12 cellular contexts compared by ENCODE assay signal in genomic region chr1:183235503-183235902, GRCh38. TPM values are rescaled to one million over a fixed set of nuclear protein-coding genes. Genes with fewer than 3 reads are reported as not detected.
DNase-seq lines count a peak whose midpoint lies in the region; TF ChIP-seq lines count a peak whose summit lies in the region.
"Had no signal": no experiment of that assay in that cellular context is flagged by ENCODE, and none has a peak within 500 bp of the region (broad histone marks: within the 10 kb centered on the region; RNA-seq: fewer than 3 reads in every experiment).

No MANE protein-coding gene starts in this region.

- no peaks in the 10 kb centered on the region for H3K79me2 ChIP-seq in H9 (ENCODE audit: insufficient read depth, low read length)

- no peak overlapping the region for H2BK120ac ChIP-seq in H9 (ENCODE audit: low read depth, low read length, poor library complexity, severe bottlenecking)

- no peak for DNase-seq in H9
- no peak for DNase-seq in activated CD4-positive, alpha-beta T cell treated with anti-CD3 and anti-CD28 coated beads, Interleukin-2, amount 50 U/mL, for 48 hours
- no peak for DNase-seq in SK-N-DZ (ENCODE audit: low spot score)
- no peak for DNase-seq in HAP-1 (ENCODE audit: low spot score in 2 of 2)
- no peak for DNase-seq in activated naive CD4-positive, alpha-beta T cell treated with Interleukin-2 at 50 U/mL for 16 hours
- DNase-seq: activated gamma-delta T cell, GF-D8 had no signal

- H3K36me3 ChIP-seq in iPS-15b (ENCODE audit: control insufficient read depth, insufficient read depth, low read length) (peaks cover 3% of the 10 kb centered on the region), stomach smooth muscle (ENCODE audit: control insufficient read depth in 2 of 2, insufficient read depth in 2 of 2, low read length in 2 of 2) (no peaks in the 10 kb centered on the region), HAP-1 (replicated peaks) (no peaks in the 10 kb centered on the region)

- no peak overlapping the region for H3K23ac ChIP-seq in H9 (ENCODE audit: insufficient read length, low read depth, low read length)

- peak overlapping the region; percentile 49 for H3K4me2 ChIP-seq in H9 (ENCODE audit: insufficient read depth, insufficient read length, low read length)

- H2BK20ac ChIP-seq in H9 (ENCODE audit: low read depth, low read length, poor library complexity, severe bottlenecking) = no peak overlapping the region

- H3K36me3 Mint-ChIP-seq in H9 (ENCODE audit: insufficient read depth in 1 of 3, low read depth in 3 of 3) = peaks cover 0 to 2% (median 0%) of the 10 kb centered on the region in 3 experiments; a peak in 1 of 7 replicates
- H3K36me3 Mint-ChIP-seq: stimulated activated effector memory CD8-positive, alpha-beta T cell treated with anti-CD3 and anti-CD28 coated beads, Interleukin-12 subunit alpha, Interleukin-12 subunit beta, amount 100 ng/mL, for 72 hours had no signal

- no peaks in the 10 kb centered on the region for H3K79me1 ChIP-seq in H9 (ENCODE audit: insufficient read depth, low read depth, low read length, poor library complexity, severe bottlenecking)

- H4K20me1 ChIP-seq in H9 (ENCODE audit: control insufficient read depth, insufficient read depth, insufficient read length) = no peaks in the 10 kb centered on the region

- H3K4me3 ChIP-seq in WI38 (ENCODE audit: low read depth, low read length) = peak overlapping the region; percentile 61
- H3K4me3 ChIP-seq in iPS-15b (ENCODE audit: low read depth, low read length) = peak overlapping the region; percentile 5
- peak overlapping the region in 1 of 2 donors; percentile 40 for H3K4me3 ChIP-seq in stomach smooth muscle (ENCODE audit: low read length in 2 of 2)
- H3K4me3 ChIP-seq in HAP-1 = no peak overlapping the region

- H4K91ac ChIP-seq in H9 (ENCODE audit: insufficient read length, low read depth, low read length) = no peak overlapping the region

- H2BK15ac ChIP-seq in H9 (ENCODE audit: low read depth, low read length) = no peak overlapping the region

- H2BK5ac ChIP-seq in H9 (ENCODE audit: insufficient read length, low read length) = no peak overlapping the region

- H3K23me2 ChIP-seq in H9 (ENCODE audit: insufficient read length, low read depth, low read length, poor library complexity, severe bottlenecking) = peaks cover 7% of the 10 kb centered on the region

- no peak overlapping the region for H2AFZ ChIP-seq in H9 (ENCODE audit: low read length)

- WGBS in H9 (ENCODE audit: extremely low coverage, insufficient read length, low lambda C conversion rate) = no CpG with 5 or more reads among the region's 14 CpGs

- H3T11ph ChIP-seq in H9 (ENCODE audit: low read length) = no peak overlapping the region

- no peak overlapping the region for H2AK5ac ChIP-seq in H9 (ENCODE audit: insufficient read length, low read length)

- no peaks in the 10 kb centered on the region for H3K27me3 Mint-ChIP-seq in H9 (ENCODE audit: low read depth)

- H3K27me3 ChIP-seq in H9 (ENCODE audit: insufficient read depth, low read length) (no peaks in the 10 kb centered on the region), iPS-15b (ENCODE audit: control insufficient read depth, insufficient read depth, low read length) (no peaks in the 10 kb centered on the region), stomach smooth muscle (ENCODE audit: control insufficient read depth in 1 of 2, insufficient read depth in 2 of 2, low read length in 2 of 2) (no peaks in the 10 kb centered on the region), HAP-1 (ENCODE audit: low read depth) (no peaks in the 10 kb centered on the region)

- H3K9me3 Mint-ChIP-seq in H9 = no peaks in the 10 kb centered on the region
- H3K9me3 Mint-ChIP-seq: stimulated activated effector memory CD8-positive, alpha-beta T cell treated with anti-CD3 and anti-CD28 coated beads, Interleukin-12 subunit alpha, Interleukin-12 subunit beta, amount 100 ng/mL, for 72 hours had no signal

- H3K14ac ChIP-seq in H9 (ENCODE audit: insufficient read depth, low read length) = peak overlapping the region; percentile 20; the same call in 1 of the 2 replicates

- H3K27ac Mint-ChIP-seq in H9 = peak overlapping the region; percentile 50 to 97 (median 91); a peak in 6 of 7 replicates
- H3K27ac Mint-ChIP-seq: stimulated activated effector memory CD8-positive, alpha-beta T cell treated with anti-CD3 and anti-CD28 coated beads, Interleukin-12 subunit alpha, Interleukin-12 subunit beta, amount 100 ng/mL, for 72 hours had no signal

- no peak overlapping the region for H3K4ac ChIP-seq in H9 (ENCODE audit: low read depth, low read length)

- H3K27ac ChIP-seq in H9 (ENCODE audit: insufficient read length, low read depth, low read length) (no peak overlapping the region), stomach smooth muscle (ENCODE audit: low read length) (peak overlapping the region; percentile 61)

- no peak overlapping the region for H3K18ac ChIP-seq in H9 (ENCODE audit: insufficient read length, low read depth, low read length)

- no peak overlapping the region for H3K56ac ChIP-seq in H9 (ENCODE audit: insufficient read length, low read depth, low read length)

- no peak overlapping the region for H4K5ac ChIP-seq in H9 (ENCODE audit: insufficient read length, low read depth, low read length)

- no peak overlapping the region for H4K8ac ChIP-seq in H9 (replicated peaks; ENCODE audit: insufficient read length, low read depth, low read length)

- peak overlapping the region; percentile 35 to 67 for H3K4me3 Mint-ChIP-seq in H9
- H3K4me3 Mint-ChIP-seq: stimulated activated effector memory CD8-positive, alpha-beta T cell treated with anti-CD3 and anti-CD28 coated beads, Interleukin-12 subunit alpha, Interleukin-12 subunit beta, amount 100 ng/mL, for 72 hours had no signal

- H3K4me1 ChIP-seq in H9 (ENCODE audit: insufficient read depth, low read length) (peaks cover 10% of the 10 kb centered on the region; the same call in 1 of the 2 replicates), iPS-15b (ENCODE audit: control insufficient read depth, insufficient read depth, low read length) (peaks cover 7% of the 10 kb centered on the region), stomach smooth muscle (ENCODE audit: control insufficient read depth, insufficient read depth, low read length) (peaks cover 14% of the 10 kb centered on the region), HAP-1 (peaks cover 14% of the 10 kb centered on the region)

- H2BK12ac ChIP-seq in H9 (ENCODE audit: insufficient read length, low read depth, low read length) = peak overlapping the region; percentile 86

- in situ Hi-C loops in HAP-1 (cut with MboI; ENCODE audit: low sequenced_read_pairs) = loop anchor here (25.0 kb wide), 1 partner anchor 273 kb away; the partner anchor contains the start of gene SHCBP1L

- H3K4me1 Mint-ChIP-seq in H9 = peaks cover 31 to 37% of the 10 kb centered on the region in 2 experiments
- H3K4me1 Mint-ChIP-seq: stimulated activated effector memory CD8-positive, alpha-beta T cell treated with anti-CD3 and anti-CD28 coated beads, Interleukin-12 subunit alpha, Interleukin-12 subunit beta, amount 100 ng/mL, for 72 hours had no signal

- H3K9me3 ChIP-seq in H9 (ENCODE audit: control insufficient read depth, low read depth, low read length) (no peaks in the 10 kb centered on the region), iPS-15b (ENCODE audit: control insufficient read depth, insufficient read depth, low read length) (no peaks in the 10 kb centered on the region), stomach smooth muscle (ENCODE audit: control insufficient read depth in 2 of 2, low read length in 2 of 2) (no peaks in the 10 kb centered on the region), HAP-1 (no peaks in the 10 kb centered on the region)

- H3K9ac ChIP-seq in H9 (ENCODE audit: extremely low read depth, insufficient read length, low read length) (no peak overlapping the region), iPS-15b (ENCODE audit: low read depth, low read length) (no peak overlapping the region), stomach smooth muscle (ENCODE audit: low read length in 2 of 2) (peak overlapping the region; percentile 53 to 66)

- TF ChIP-seq CTCF in H9 (conservative IDR thresholded peaks at IDR 0.05) (no peak), WI38 (IDR thresholded peaks at IDR 0.05; ENCODE audit: low read depth, low read length) (no peak)

RNA-seq across cellular contexts. Expression of gene LAMC2, which starts 49.4 kb away (rescaled TPM):
- 6.8 and 7.4 TPM in 2 replicates for total RNA-seq in H9 (2021)
- 0.03 TPM in 1 of 2 replicates, not detected in the other for polyA plus RNA-seq in SK-N-DZ (2014; cell fraction: cytosol; rRNA removed)
- polyA plus RNA-seq in SK-N-DZ (2014; cell fraction: nucleus; rRNA removed) = not detected in 2 replicates
- total RNA-seq: T-helper 2 cell treated with Interferon-gamma antibody and Interleukin-4, amounts not matched to agents 100 ng/mL and 5 ng/mL, for 36 hours had no signal

Comparison
In these comparisons a context has a peak if more than half of its experiments do, and no peak if none do; other contexts are left out.
1. H3K9ac ChIP-seq: peak in stomach smooth muscle (2 of 2); none in H9 (single experiment) and iPS-15b (single experiment).